In the genomic region with DNA sequence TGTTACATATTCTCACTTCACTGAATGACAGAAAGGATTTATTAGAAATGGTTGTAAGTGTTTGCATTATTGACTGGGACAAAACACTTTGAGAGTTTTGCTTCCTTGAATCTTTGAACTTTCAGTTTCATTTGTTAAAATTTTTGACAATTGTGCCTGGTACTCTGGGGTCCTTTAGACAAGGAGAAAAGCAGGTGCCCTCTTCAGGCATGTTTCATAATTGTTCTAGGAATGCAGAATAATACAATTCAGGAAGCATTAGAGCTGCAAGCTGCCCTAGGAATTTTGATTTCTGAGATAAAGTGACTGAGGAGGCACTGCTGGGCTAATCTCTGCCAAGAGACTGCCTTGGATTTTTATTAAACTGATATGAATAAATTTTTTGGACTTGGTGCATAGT, we compare ENCODE assay signal across 1 cellular context.
TF ChIP-seq lines count a peak whose summit lies in the region.

No MANE protein-coding gene starts in this region.

TF ChIP-seq in WTC11, 78 proteins besides CTCF, POLR2A, EP300 and RAD21 (continued from another document):
- TF ChIP-seq, protein P1, sequence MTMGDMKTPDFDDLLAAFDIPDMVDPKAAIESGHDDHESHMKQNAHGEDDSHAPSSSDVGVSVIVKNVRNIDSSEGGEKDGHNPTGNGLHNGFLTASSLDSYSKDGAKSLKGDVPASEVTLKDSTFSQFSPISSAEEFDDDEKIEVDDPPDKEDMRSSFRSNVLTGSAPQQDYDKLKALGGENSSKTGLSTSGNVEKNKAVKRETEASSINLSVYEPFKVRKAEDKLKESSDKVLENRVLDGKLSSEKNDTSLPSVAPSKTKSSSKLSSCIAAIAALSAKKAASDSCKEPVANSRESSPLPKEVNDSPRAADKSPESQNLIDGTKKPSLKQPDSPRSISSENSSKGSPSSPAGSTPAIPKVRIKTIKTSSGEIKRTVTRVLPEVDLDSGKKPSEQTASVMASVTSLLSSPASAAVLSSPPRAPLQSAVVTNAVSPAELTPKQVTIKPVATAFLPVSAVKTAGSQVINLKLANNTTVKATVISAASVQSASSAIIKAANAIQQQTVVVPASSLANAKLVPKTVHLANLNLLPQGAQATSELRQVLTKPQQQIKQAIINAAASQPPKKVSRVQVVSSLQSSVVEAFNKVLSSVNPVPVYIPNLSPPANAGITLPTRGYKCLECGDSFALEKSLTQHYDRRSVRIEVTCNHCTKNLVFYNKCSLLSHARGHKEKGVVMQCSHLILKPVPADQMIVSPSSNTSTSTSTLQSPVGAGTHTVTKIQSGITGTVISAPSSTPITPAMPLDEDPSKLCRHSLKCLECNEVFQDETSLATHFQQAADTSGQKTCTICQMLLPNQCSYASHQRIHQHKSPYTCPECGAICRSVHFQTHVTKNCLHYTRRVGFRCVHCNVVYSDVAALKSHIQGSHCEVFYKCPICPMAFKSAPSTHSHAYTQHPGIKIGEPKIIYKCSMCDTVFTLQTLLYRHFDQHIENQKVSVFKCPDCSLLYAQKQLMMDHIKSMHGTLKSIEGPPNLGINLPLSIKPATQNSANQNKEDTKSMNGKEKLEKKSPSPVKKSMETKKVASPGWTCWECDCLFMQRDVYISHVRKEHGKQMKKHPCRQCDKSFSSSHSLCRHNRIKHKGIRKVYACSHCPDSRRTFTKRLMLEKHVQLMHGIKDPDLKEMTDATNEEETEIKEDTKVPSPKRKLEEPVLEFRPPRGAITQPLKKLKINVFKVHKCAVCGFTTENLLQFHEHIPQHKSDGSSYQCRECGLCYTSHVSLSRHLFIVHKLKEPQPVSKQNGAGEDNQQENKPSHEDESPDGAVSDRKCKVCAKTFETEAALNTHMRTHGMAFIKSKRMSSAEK (CRISPR knock-in tag; IDR thresholded peaks at IDR 0.05; ENCODE audit: borderline replicate concordance) = no peak
- no peak for TF ChIP-seq ZNF416 (CRISPR knock-in tag; IDR thresholded peaks at IDR 0.05)
